In the genomic region with DNA sequence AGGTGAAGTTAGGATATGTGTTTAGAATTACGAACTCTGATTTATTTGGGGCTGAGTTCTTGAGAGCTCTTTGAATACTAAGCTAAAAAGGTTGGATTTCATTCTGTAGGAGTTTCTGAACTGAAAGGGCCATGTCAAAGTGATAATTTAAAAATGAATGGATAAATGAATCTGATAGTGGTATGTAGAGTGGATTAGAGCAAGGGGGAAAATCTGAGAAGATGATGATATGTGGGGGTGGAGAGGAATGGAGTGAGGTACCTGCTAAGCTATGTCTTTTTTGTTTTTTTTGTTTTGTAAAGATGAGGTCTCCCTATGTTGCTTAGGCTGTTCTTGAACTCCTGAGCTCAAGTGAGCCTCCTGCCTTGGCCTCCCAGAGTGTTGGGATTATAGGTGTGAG, we compare ENCODE assay signal across 16 cellular contexts. TPM values are rescaled to one million over a fixed set of nuclear protein-coding genes. Genes with fewer than 3 reads are reported as not detected.
DNase-seq lines count a peak whose midpoint lies in the region; ATAC-seq and TF ChIP-seq lines count a peak whose summit lies in the region.
"Had no signal": no experiment of that assay in that cellular context is flagged by ENCODE, and none has a peak within 500 bp of the region (broad histone marks: within the 10 kb centered on the region; RNA-seq: fewer than 3 reads in every experiment).

No MANE protein-coding gene starts in this region.

- peak overlapping the region; percentile 2 for H3K27ac Mint-ChIP-seq in activated T-cell treated with anti-CD3 and anti-CD28 coated beads, Interleukin-2, amount 50 U/mL, for 24 hours
- H3K27ac Mint-ChIP-seq in Caco-2 (ENCODE audit: unreplicated experiment) = peak overlapping the region; percentile 20
- peak overlapping the region; percentile 14 to 77 for H3K27ac Mint-ChIP-seq in effector memory CD8-positive, alpha-beta T cell
- H3K27ac Mint-ChIP-seq: B cell, H9 had no signal

- H3K9me3 Mint-ChIP-seq in activated T-cell treated with anti-CD3 and anti-CD28 coated beads, Interleukin-2, amount 50 U/mL, for 24 hours = no peaks in the 10 kb centered on the region
- H3K9me3 Mint-ChIP-seq in Caco-2 (ENCODE audit: unreplicated experiment) = no peaks in the 10 kb centered on the region
- no peaks in the 10 kb centered on the region for H3K9me3 Mint-ChIP-seq in effector memory CD8-positive, alpha-beta T cell
- H3K9me3 Mint-ChIP-seq: CD4-positive, CD25-positive, alpha-beta regulatory T cell; CD8-positive, alpha-beta memory T cell; H9 had no signal

- no peak overlapping the region for H2AK9ac ChIP-seq in IMR-90 (replicated peaks; ENCODE audit: low read depth, low read length, poor library complexity)

- POLR2A ChIA-PET in Caco-2 (lab: Charles Lee) (no interaction called here), IMR-90 (lab: Charles Lee; ENCODE audit: unreplicated experiment) (no interaction called here)

- H3K9me3 ChIP-seq in Caco-2 = no peaks in the 10 kb centered on the region
- H3K9me3 ChIP-seq in IMR-90 (ENCODE audit: control insufficient read depth, insufficient read depth, low read length) = no peaks in the 10 kb centered on the region
- H3K9me3 ChIP-seq: BLaER1 treated with 17β-estradiol and CSF1 and Interleukin-3, amounts not matched to agents 10 nM and 100 nM had no signal

- no peak overlapping the region for H3K56ac ChIP-seq in IMR-90 (ENCODE audit: extremely low read depth, insufficient read depth, low read length)

- no peaks in the 10 kb centered on the region for H3K27me3 ChIP-seq in Caco-2 (replicated peaks; ENCODE audit: control insufficient read depth, insufficient read depth, low read length)
- no peaks in the 10 kb centered on the region for H3K27me3 ChIP-seq in IMR-90 (ENCODE audit: control insufficient read depth, insufficient read depth, low read length)
- H3K27me3 ChIP-seq: BLaER1 treated with 17β-estradiol and CSF1 and Interleukin-3, amounts not matched to agents 10 nM and 100 nM had no signal

- H2BK15ac ChIP-seq in IMR-90 (ENCODE audit: low read depth, low read length) = no peak overlapping the region

- H4K20me1 ChIP-seq in IMR-90 (ENCODE audit: insufficient read depth, low read length) = peaks cover 11% of the 10 kb centered on the region; the same call in 1 of the 2 replicates

- no peak overlapping the region for H3K9ac ChIP-seq in IMR-90 (ENCODE audit: low read depth, low read length)
- H3K9ac ChIP-seq: BLaER1 treated with 17β-estradiol and CSF1 and Interleukin-3, amounts not matched to agents 10 nM and 100 nM had no signal

- DNase-seq in activated T-cell treated with anti-CD3 and anti-CD28 coated beads, Interleukin-2, amount 50 U/mL, for 24 hours = no peak
- DNase-seq in activated T-cell treated with anti-CD3 and anti-CD28 coated beads for 4 hours (no peak), Caco-2 (no peak), IMR-90 (no peak), CD1c-positive myeloid dendritic cell (ENCODE audit: extremely low spot score) (no peak)
- no peak for DNase-seq in effector memory CD8-positive, alpha-beta T cell
- DNase-seq: CD4-positive, CD25-positive, alpha-beta regulatory T cell; CD8-positive, alpha-beta memory T cell; COR-L47; H9 had no signal

- no peaks in the 10 kb centered on the region for H3K27me3 Mint-ChIP-seq in activated T-cell treated with anti-CD3 and anti-CD28 coated beads, Interleukin-2, amount 50 U/mL, for 24 hours
- no peaks in the 10 kb centered on the region for H3K27me3 Mint-ChIP-seq in Caco-2 (ENCODE audit: insufficient read depth, unreplicated experiment)
- H3K27me3 Mint-ChIP-seq in effector memory CD8-positive, alpha-beta T cell = no peaks in the 10 kb centered on the region
- H3K27me3 Mint-ChIP-seq: B cell; CD4-positive, CD25-positive, alpha-beta regulatory T cell; CD8-positive, alpha-beta memory T cell had no signal

- peaks cover 8% of the 10 kb centered on the region; the same call in 1 of the 2 replicates for H3K9me1 ChIP-seq in IMR-90 (ENCODE audit: insufficient read depth, low read length)

- H3K4me1 Mint-ChIP-seq in activated T-cell treated with anti-CD3 and anti-CD28 coated beads, Interleukin-2, amount 50 U/mL, for 24 hours (ENCODE audit: low read depth) = peaks cover 26% of the 10 kb centered on the region
- no peaks in the 10 kb centered on the region for H3K4me1 Mint-ChIP-seq in Caco-2 (ENCODE audit: low read depth, unreplicated experiment)
- peaks cover 3 to 22% of the 10 kb centered on the region in 2 donors for H3K4me1 Mint-ChIP-seq in effector memory CD8-positive, alpha-beta T cell (ENCODE audit: low read depth in 2 of 2)
- H3K4me1 Mint-ChIP-seq: H9 had no signal

- H3K4me2 ChIP-seq in IMR-90 (ENCODE audit: low read depth, low read length) = no peak overlapping the region
- H3K4me2 ChIP-seq: BLaER1 treated with 17β-estradiol and CSF1 and Interleukin-3, amounts not matched to agents 10 nM and 100 nM had no signal

- no peak overlapping the region for H3K4me3 Mint-ChIP-seq in activated T-cell treated with anti-CD3 and anti-CD28 coated beads, Interleukin-2, amount 50 U/mL, for 24 hours
- H3K4me3 Mint-ChIP-seq in Caco-2 (ENCODE audit: unreplicated experiment) = no peak overlapping the region
- no peak overlapping the region for H3K4me3 Mint-ChIP-seq in effector memory CD8-positive, alpha-beta T cell
- H3K4me3 Mint-ChIP-seq: B cell; CD4-positive, CD25-positive, alpha-beta regulatory T cell; H9 had no signal

- no peak for ATAC-seq in IMR-90 (ENCODE audit: low read depth)
- ATAC-seq in effector memory CD8-positive, alpha-beta T cell (replicated peaks) = no peak
- no peak for ATAC-seq in HG02981 (IDR thresholded peaks at IDR 0.05; ENCODE audit: unreplicated experiment)

- no peak overlapping the region for H3K4ac ChIP-seq in IMR-90 (ENCODE audit: low read depth, low read length)

- no peak for TF ChIP-seq POLR2A in IMR-90 (IDR thresholded peaks at IDR 0.05; ENCODE audit: low read depth, low read length)

- H2BK5ac ChIP-seq in IMR-90 (ENCODE audit: low read depth, low read length, poor library complexity, severe bottlenecking) = no peak overlapping the region

- H3K18ac ChIP-seq in IMR-90 (ENCODE audit: low read depth, low read length) = no peak overlapping the region

- in situ Hi-C loops in IMR-90 (cut with MboI; ENCODE audit: low sequenced_read_pairs) = no loop called here

- H4K8ac ChIP-seq in IMR-90 (ENCODE audit: low read depth in 2 of 2, low read length in 2 of 2) = no peak overlapping the region

- BruUV-seq in Caco-2 (replicated peaks; lab: Mats Ljungman, UMichigan) (no TSS peak), IMR-90 (replicated peaks; lab: Mats Ljungman, UMichigan) (no TSS peak)

- TF ChIP-seq CTCF in Caco-2 (IDR thresholded peaks at IDR 0.05; ENCODE audit: insufficient read depth in 1 of 2, low read depth in 1 of 2, low read length in 1 of 2, severe bottlenecking in 1 of 2, unreplicated experiment in 1 of 2) = no peak
- TF ChIP-seq CTCF in IMR-90 (conservative IDR thresholded peaks at IDR 0.05; ENCODE audit: low read depth, low read length) = no peak

- peaks cover 86% of the 10 kb centered on the region for H3K36me3 Mint-ChIP-seq in activated T-cell treated with anti-CD3 and anti-CD28 coated beads, Interleukin-2, amount 50 U/mL, for 24 hours (ENCODE audit: low read depth)
- peaks cover 36% of the 10 kb centered on the region for H3K36me3 Mint-ChIP-seq in Caco-2 (ENCODE audit: insufficient read depth, unreplicated experiment)
- peaks cover 49% of the 10 kb centered on the region for H3K36me3 Mint-ChIP-seq in effector memory CD8-positive, alpha-beta T cell (ENCODE audit: insufficient read depth)

- H3K36me3 ChIP-seq in Caco-2 (ENCODE audit: control insufficient read depth, insufficient read depth, low read length) (no peaks in the 10 kb centered on the region; the same call in 1 of the 2 replicates), IMR-90 (ENCODE audit: control insufficient read depth, insufficient read depth, low read length) (peaks cover 14% of the 10 kb centered on the region)

- H3K27ac ChIP-seq in IMR-90 (ENCODE audit: insufficient read depth, low read length) = no peak overlapping the region
- H3K27ac ChIP-seq: BLaER1 treated with 17β-estradiol and CSF1 and Interleukin-3, amounts not matched to agents 10 nM and 100 nM; HL-60 had no signal

- no peak overlapping the region for H2AFZ ChIP-seq in IMR-90 (replicated peaks; ENCODE audit: low read length, poor library complexity)

- H4K5ac ChIP-seq in IMR-90 (ENCODE audit: low read depth, low read length) = no peak overlapping the region

- no CpG with 5 or more reads among the region's 1 CpG for WGBS in IMR-90 (ENCODE audit: extremely low coverage in 2 of 2, insufficient read length in 1 of 2), 2 experiments

- dilution Hi-C loops in IMR-90 (cut with HindIII; ENCODE audit: low sequenced_read_pairs, unreplicated experiment) = no loop called here

- H2BK20ac ChIP-seq in IMR-90 (ENCODE audit: low read depth, low read length) = no peak overlapping the region

- no peak overlapping the region for H2BK120ac ChIP-seq in IMR-90 (ENCODE audit: low read depth, low read length)

- H2AK5ac ChIP-seq in IMR-90 (ENCODE audit: low read depth, low read length) = no peak overlapping the region

- intact Hi-C loops in Caco-2 (cut with micrococcal nuclease; ENCODE audit: unreplicated experiment) (no loop called here), IMR-90 (cut with micrococcal nuclease) (no loop called here)

- CTCF ChIA-PET in Caco-2 (lab: Charles Lee) = no interaction called here
- CTCF ChIA-PET in IMR-90 (lab: Yijun Ruan, JAX) = no interaction called here

- 0 out of 2 replicates have a peak overlapping the region, but pooled peaks have one; percentile 23 for H3K23ac ChIP-seq in IMR-90 (ENCODE audit: low read depth, low read length)

- no peak overlapping the region for H3K14ac ChIP-seq in IMR-90 (replicated peaks; ENCODE audit: low read depth, low read length)

- no peak for TF ChIP-seq RAD21 in IMR-90 (IDR thresholded peaks at IDR 0.05; ENCODE audit: low read length)

- H3K4me3 ChIP-seq in Caco-2 (ENCODE audit: low read depth, low read length) (no peak overlapping the region), IMR-90 (ENCODE audit: insufficient read depth, low read depth, low read length) (no peak overlapping the region)
- H3K4me3 ChIP-seq: BLaER1 treated with 17β-estradiol and CSF1 and Interleukin-3, amounts not matched to agents 10 nM and 100 nM had no signal

- peaks cover 34 to 56% of the 10 kb centered on the region in 2 experiments for H3K79me1 ChIP-seq in IMR-90 (ENCODE audit: low read depth in 1 of 2, low read length in 2 of 2)

- H3K4me1 ChIP-seq in Caco-2 (no peaks in the 10 kb centered on the region), IMR-90 (ENCODE audit: control insufficient read depth, insufficient read depth, low read length) (peaks cover 2% of the 10 kb centered on the region; the same call in 1 of the 2 replicates)

- no peak overlapping the region for H4K91ac ChIP-seq in IMR-90 (ENCODE audit: insufficient read depth, low read depth, low read length)

RNA-seq across cellular contexts. Expression of gene SLC22A13, which starts 44.6 kb away (rescaled TPM):
- total RNA-seq in Caco-2 (2022) = 0.36 and 0.63 TPM in 2 replicates
- under 0.01 TPM in 2 replicates for total RNA-seq in IMR-90 (2012; rRNA removed)
- polyA plus RNA-seq in IMR-90 (2012; rRNA removed) = 0.22 and 0.29 TPM in 2 replicates
- polyA plus RNA-seq in IMR-90 (2012; cell fraction: cytosol; rRNA removed) = 0.02 TPM in 1 of 2 replicates, not detected in the other
- polyA plus RNA-seq in IMR-90 (2012; cell fraction: nucleus; rRNA removed; ENCODE audit: low replicate concordance) = 1.4 and 1.8 TPM in 2 replicates
- total RNA-seq: A172, H9, HT1080 had no signal

RNA-seq across cellular contexts. Expression of gene OXSR1, which starts 55.7 kb away (rescaled TPM):
- total RNA-seq in Caco-2 (2022) = 39.2 and 39.3 TPM in 2 replicates
- 37.6 and 50.5 TPM in 2 replicates for total RNA-seq in IMR-90 (2012; rRNA removed)
- polyA plus RNA-seq in IMR-90 (2012; rRNA removed) = 28.9 and 32.9 TPM in 2 replicates
- 9.9 and 11.5 TPM in 2 replicates for polyA plus RNA-seq in IMR-90 (2012; cell fraction: cytosol; rRNA removed)
- 7.8 and 33.4 TPM in 2 replicates for polyA plus RNA-seq in IMR-90 (2012; cell fraction: nucleus; rRNA removed; ENCODE audit: low replicate concordance)
